In genomic region chr17:69997332-69997731, GRCh38 we compare ENCODE assay signal across 20 cellular contexts.
DNase-seq lines count a peak whose midpoint lies in the region; ATAC-seq and TF ChIP-seq lines count a peak whose summit lies in the region.
"Had no signal": no experiment of that assay in that cellular context is flagged by ENCODE, and none has a peak within 500 bp of the region (broad histone marks: within the 10 kb centered on the region; RNA-seq: fewer than 3 reads in every experiment).

No MANE protein-coding gene starts in this region.

- no peaks in the 10 kb centered on the region for H3K79me2 ChIP-seq in GM23248 (ENCODE audit: insufficient read depth)

- no peak overlapping the region for H3K4me2 ChIP-seq in GM23248 (ENCODE audit: unreplicated experiment)

- H3K36me3 ChIP-seq in GM23248 (ENCODE audit: low read depth), result no peaks in the 10 kb centered on the region
- H3K36me3 ChIP-seq: esophagus squamous epithelium, WERI-Rb-1 had no signal

- no peak for TF ChIP-seq CTCF in lower leg skin (IDR thresholded peaks at IDR 0.05)

- DNase-seq in GM23248, result peak; percentile 50
- DNase-seq in amniotic epithelial cell (ENCODE audit: low read depth), result peak; percentile 51
- peak; percentile 30 for DNase-seq in fibroblast of peridontal ligament (ENCODE audit: extremely low read depth)
- DNase-seq in renal cortical epithelial cell (ENCODE audit: low read depth), result peak; percentile 7
- no peak for DNase-seq in putamen (ENCODE audit: low spot score)
- no peak for DNase-seq in lower leg skin (ENCODE audit: low spot score in 2 of 2)
- DNase-seq in GM19238 (ENCODE audit: insufficient read length, low spot score), result no peak
- DNase-seq: activated T-cell treated with anti-CD3 and anti-CD28 coated beads, Interleukin-2, amount 50 U/mL, for 48 hours; AML-193; esophagus squamous epithelium; NCI-H1105 treated with DMSO at 0.1 percent for 48 hours; NCI-H2107; NCI-H526 treated with DMSO at 0.1 percent for 48 hours; SIG-M5; stimulated activated CD4-positive, alpha-beta T cell treated with anti-CD3 and anti-CD28 coated beads, Interleukin-4, amount 100 ng/mL, for 24 hours; T-helper 17 cell; WERI-Rb-1 had no signal

- H3K4me1 ChIP-seq in GM23248 (ENCODE audit: insufficient read depth), result peaks cover 9% of the 10 kb centered on the region; the same call in 1 of the 2 replicates
- H3K4me1 ChIP-seq: esophagus squamous epithelium had no signal

- no peak overlapping the region for H3K9ac ChIP-seq in GM23248

- H3K9me2 ChIP-seq in GM23248 (ENCODE audit: insufficient read depth), result no peaks in the 10 kb centered on the region

- H3K27me3 ChIP-seq in GM23248 (replicated peaks; ENCODE audit: insufficient read depth), result no peaks in the 10 kb centered on the region
- H3K27me3 ChIP-seq: esophagus squamous epithelium had no signal

- H3K9me3 ChIP-seq in GM23248 (ENCODE audit: low read depth), result no peaks in the 10 kb centered on the region
- H3K9me3 ChIP-seq: Caco-2 had no signal

- peak overlapping the region; percentile 56 for H2AFZ ChIP-seq in GM23248

- ATAC-seq in HG03196 (IDR thresholded peaks at IDR 0.05; ENCODE audit: unreplicated experiment), result no peak
- ATAC-seq: activated naive CD4-positive, alpha-beta T cell treated with anti-CD3 and anti-CD28 coated beads, Interleukin-2, amount 50 U/mL, for 72 hours; T-helper 17 cell had no signal

- no peak overlapping the region for H3K27ac ChIP-seq in GM23248
- H3K27ac ChIP-seq: esophagus squamous epithelium, WERI-Rb-1 had no signal

- H3F3A ChIP-seq in GM23248 (ENCODE audit: insufficient read depth), result peaks cover 8% of the 10 kb centered on the region; the same call in 1 of the 2 replicates

- H3K4me3 ChIP-seq in GM23248 (no peak overlapping the region), lower leg skin (ENCODE audit: low read depth, poor library complexity, severe bottlenecking) (no peak overlapping the region)
- H3K4me3 ChIP-seq: esophagus squamous epithelium had no signal

- intact Hi-C loops in lower leg skin (cut with DNase I; ENCODE audit: low total_unique reads), result no loop called here

- in situ Hi-C loops in GM23248 (cut with MboI), result no loop called here

- no peaks in the 10 kb centered on the region for H4K20me1 ChIP-seq in GM23248 (ENCODE audit: insufficient read depth)

- TF ChIP-seq POLR2A in lower leg skin (IDR thresholded peaks at IDR 0.05), result no peak

Comparison
In these comparisons a context has a peak if more than half of its experiments do, and no peak if none do; other contexts are left out.
1. DNase-seq: peak in GM23248 (single experiment), amniotic epithelial cell (single experiment), fibroblast of peridontal ligament (single experiment) and renal cortical epithelial cell (single experiment); none in putamen (single experiment), lower leg skin (0 of 2) and GM19238 (single experiment).